In the genomic region with DNA sequence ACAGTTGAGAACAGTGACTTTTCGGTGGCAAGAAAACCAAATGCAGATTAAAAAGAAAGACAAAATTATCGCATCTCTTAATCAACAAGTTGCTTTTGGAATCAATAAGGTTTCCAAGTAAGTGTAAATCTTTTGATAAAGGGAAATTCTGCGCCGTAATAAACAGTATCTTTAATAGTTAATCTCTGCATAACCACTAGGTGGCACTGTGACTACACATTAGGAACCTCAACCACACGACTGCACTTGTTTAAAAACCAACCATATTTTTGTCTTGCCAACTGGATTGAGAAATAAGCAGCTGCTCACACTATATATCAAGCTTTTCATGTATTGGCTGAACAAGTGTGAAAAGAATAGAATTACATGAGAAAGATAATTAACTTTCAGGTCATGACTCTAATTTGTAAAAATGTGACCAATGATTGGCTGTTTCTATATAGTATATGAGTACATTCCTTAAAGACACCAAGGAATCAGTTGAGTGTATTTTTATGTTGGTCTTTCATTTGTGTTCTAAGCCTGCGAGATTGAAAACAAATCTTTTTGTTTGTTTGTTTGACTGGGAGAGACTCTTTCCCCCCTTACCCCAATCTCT, we compare ENCODE assay signal across 8 cellular contexts.
DNase-seq lines count a peak whose midpoint lies in the region; ATAC-seq, FAIRE-seq and TF ChIP-seq lines count a peak whose summit lies in the region.

No MANE protein-coding gene starts in this region.

- no peaks in the 10 kb centered on the region for H3K27me3 Mint-ChIP-seq in natural killer cell (ENCODE audit: low read depth in 2 of 2)

- peaks cover 8 to 12% of the 10 kb centered on the region in 2 donors for H3K4me1 Mint-ChIP-seq in natural killer cell

- peaks cover 7% of the 10 kb centered on the region for H3K36me3 Mint-ChIP-seq in natural killer cell

- H3K27ac Mint-ChIP-seq in natural killer cell: no peak overlapping the region

- no peaks in the 10 kb centered on the region for H3K9me3 Mint-ChIP-seq in natural killer cell

- H3K4me3 ChIP-seq in epithelial cell of esophagus (ENCODE audit: low read length): no peak overlapping the region

- TF ChIP-seq CTCF in C4-2B (conservative IDR thresholded peaks at IDR 0.05) (peak; percentile 80), epithelial cell of esophagus (IDR thresholded peaks at IDR 0.05; ENCODE audit: insufficient read depth, low read depth, low read length, missing control alignments) (peak; percentile 63), natural killer cell (IDR thresholded peaks at IDR 0.05) (peak; percentile 86)

- intact Hi-C loops in natural killer cell (cut with micrococcal nuclease): loop anchor here (1.0 kb wide), 3 partner anchors 156 to 253 kb away; no protein-coding TSS in a partner anchor

- H3K4me3 Mint-ChIP-seq in natural killer cell: no peak overlapping the region

- DNase-seq in NCI-H510A (lab: John Stamatoyannopoulos, UW) (peak; percentile 13), epithelial cell of esophagus (ENCODE audit: low read depth) (peak; percentile 78), natural killer cell (no peak), urothelium cell line (ENCODE audit: low spot score) (peak; percentile 62)
- DNase-seq in activated CD4-positive, alpha-beta T cell treated with anti-CD3 and anti-CD28 coated beads for 4 hours: peak; percentile 35 to 62

- H3K27ac ChIP-seq in C4-2B: no peak overlapping the region

- FAIRE-seq in urothelium cell line (lab: Jason Lieb, UNC): no peak

- peak; percentile 65 for ATAC-seq in GM18870 (IDR thresholded peaks at IDR 0.05; ENCODE audit: unreplicated experiment)
- peak; percentile 73 for ATAC-seq in HG03439 (IDR thresholded peaks at IDR 0.05; ENCODE audit: unreplicated experiment)
- peak; percentile 85 to 93 (median 90) for ATAC-seq in natural killer cell
